In genomic region chr16:1878256-1878655, GRCh38 we compare ENCODE assay signal across 2 cellular contexts.
TF ChIP-seq lines count a peak whose summit lies in the region.

No MANE protein-coding gene starts in this region.

TF ChIP-seq in A549, 52 proteins besides CTCF, POLR2A, EP300 and RAD21:
- TF ChIP-seq, protein P1, sequence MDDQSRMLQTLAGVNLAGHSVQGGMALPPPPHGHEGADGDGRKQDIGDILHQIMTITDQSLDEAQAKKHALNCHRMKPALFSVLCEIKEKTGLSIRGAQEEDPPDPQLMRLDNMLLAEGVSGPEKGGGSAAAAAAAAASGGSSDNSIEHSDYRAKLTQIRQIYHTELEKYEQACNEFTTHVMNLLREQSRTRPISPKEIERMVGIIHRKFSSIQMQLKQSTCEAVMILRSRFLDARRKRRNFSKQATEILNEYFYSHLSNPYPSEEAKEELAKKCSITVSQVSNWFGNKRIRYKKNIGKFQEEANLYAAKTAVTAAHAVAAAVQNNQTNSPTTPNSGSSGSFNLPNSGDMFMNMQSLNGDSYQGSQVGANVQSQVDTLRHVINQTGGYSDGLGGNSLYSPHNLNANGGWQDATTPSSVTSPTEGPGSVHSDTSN (IDR thresholded peaks at IDR 0.05) = no peak
- TF ChIP-seq KDM5A (IDR thresholded peaks at IDR 0.05) = no peak
- TF ChIP-seq, protein P2, sequence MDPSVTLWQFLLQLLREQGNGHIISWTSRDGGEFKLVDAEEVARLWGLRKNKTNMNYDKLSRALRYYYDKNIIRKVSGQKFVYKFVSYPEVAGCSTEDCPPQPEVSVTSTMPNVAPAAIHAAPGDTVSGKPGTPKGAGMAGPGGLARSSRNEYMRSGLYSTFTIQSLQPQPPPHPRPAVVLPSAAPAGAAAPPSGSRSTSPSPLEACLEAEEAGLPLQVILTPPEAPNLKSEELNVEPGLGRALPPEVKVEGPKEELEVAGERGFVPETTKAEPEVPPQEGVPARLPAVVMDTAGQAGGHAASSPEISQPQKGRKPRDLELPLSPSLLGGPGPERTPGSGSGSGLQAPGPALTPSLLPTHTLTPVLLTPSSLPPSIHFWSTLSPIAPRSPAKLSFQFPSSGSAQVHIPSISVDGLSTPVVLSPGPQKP (IDR thresholded peaks at IDR 0.05; ENCODE audit: low read depth, low read length) = no peak
- no peak for TF ChIP-seq EHF (CRISPR knock-in tag; IDR thresholded peaks at IDR 0.05)
- no peak for TF ChIP-seq CEBPB (IDR thresholded peaks at IDR 0.05)

TF ChIP-seq in GM12878, 131 proteins besides CTCF, POLR2A, EP300 and RAD21:
- TF ChIP-seq KDM1A (IDR thresholded peaks at IDR 0.05; ENCODE audit: borderline replicate concordance) (no peak), ZNF687 (IDR thresholded peaks at IDR 0.05) (no peak), ZBTB4 (CRISPR knock-in tag; IDR thresholded peaks at IDR 0.05) (no peak), PKNOX1 (IDR thresholded peaks at IDR 0.05) (peak; percentile 69), GABPA (IDR thresholded peaks at IDR 0.05; ENCODE audit: low read depth) (no peak)
